In the genomic region with DNA sequence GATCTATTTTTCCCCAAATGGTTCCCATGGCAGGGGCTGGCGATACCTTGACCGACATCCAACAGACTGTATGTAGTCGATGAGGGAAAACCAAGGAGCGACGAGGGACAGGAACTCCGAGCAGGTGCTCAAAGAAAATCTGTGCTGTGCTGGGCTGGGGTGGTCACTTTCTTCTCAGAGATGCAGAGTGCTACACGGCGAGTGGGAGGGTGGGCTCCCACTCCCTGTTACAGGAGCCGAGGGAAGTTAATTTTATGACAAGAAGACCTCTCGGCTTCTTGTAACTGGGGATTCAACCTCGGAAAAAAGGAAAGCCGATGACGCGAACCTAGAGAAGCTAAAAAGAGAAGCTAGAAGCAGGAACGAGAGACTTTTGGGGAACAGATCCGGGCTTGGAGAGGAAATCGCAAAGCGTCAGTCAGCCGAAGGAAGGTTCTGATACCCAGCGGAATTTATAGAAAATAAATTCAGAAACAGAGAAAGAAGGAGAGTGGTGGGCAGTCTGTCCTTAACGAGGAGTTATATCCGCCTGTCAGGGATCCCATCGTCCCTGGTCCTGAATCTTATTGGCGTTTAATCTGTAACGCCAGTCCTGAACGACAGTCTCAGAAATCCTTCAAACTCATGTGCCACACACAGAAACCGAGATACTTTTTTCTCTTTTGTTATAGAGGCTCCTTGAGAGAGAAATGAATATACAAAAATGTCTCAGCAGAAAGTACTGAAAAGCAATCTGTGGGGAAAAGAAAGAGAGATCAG, we compare ENCODE assay signal across 11 cellular contexts.
DNase-seq lines count a peak whose midpoint lies in the region; ATAC-seq and TF ChIP-seq lines count a peak whose summit lies in the region.
"Had no signal": no experiment of that assay in that cellular context is flagged by ENCODE, and none has a peak within 500 bp of the region (broad histone marks: within the 10 kb centered on the region; RNA-seq: fewer than 3 reads in every experiment).

No MANE protein-coding gene starts in this region.

- CTCF ChIA-PET in activated CD4-positive, alpha-beta T cell treated with anti-CD3 and anti-CD28 coated beads, Interleukin-2, amount 10 ng/mL, durations not matched to agents 7 days and 5 days (lab: Charles Lee), result interaction anchor here (0.5 kb wide), 1 partner anchor 599 kb away, joined by 4 read pairs; no protein-coding TSS in a partner anchor
- CTCF ChIA-PET in Panc1 (lab: Charles Lee), result no interaction called here
- CTCF ChIA-PET in activated CD4-positive, alpha-beta T cell treated with anti-CD3 and anti-CD28 coated beads for 36 hours (lab: Charles Lee), result no interaction called here

- peaks cover 9% of the 10 kb centered on the region for H3K36me3 Mint-ChIP-seq in activated CD4-positive, alpha-beta T cell treated with anti-CD3 and anti-CD28 coated beads, Interleukin-2, amount 10 ng/mL, durations not matched to agents 7 days and 5 days (ENCODE audit: low read depth)
- H3K36me3 Mint-ChIP-seq in activated CD4-positive, alpha-beta T cell treated with anti-CD3 and anti-CD28 coated beads for 36 hours (ENCODE audit: low read depth), result peaks cover 26% of the 10 kb centered on the region

- H2AK5ac ChIP-seq in trophoblast cell (ENCODE audit: low read length), result no peak overlapping the region

- ATAC-seq in Panc1, result peak; percentile 54
- ATAC-seq in activated CD4-positive, alpha-beta T cell treated with anti-CD3 and anti-CD28 coated beads for 36 hours, result no peak
- ATAC-seq: naive thymus-derived CD8-positive, alpha-beta T cell had no signal

- H2AFZ ChIP-seq in trophoblast cell (ENCODE audit: insufficient read depth, low read length, poor library complexity) (no peak overlapping the region), MM.1S (ENCODE audit: low read length) (no peak overlapping the region)

- intact Hi-C loops in Panc1 (cut with micrococcal nuclease; ENCODE audit: unreplicated experiment), result no loop called here
- intact Hi-C loops in activated CD4-positive, alpha-beta T cell treated with anti-CD3 and anti-CD28 coated beads for 36 hours (cut with DNase I, micrococcal nuclease), result no loop called here

- BruUV-seq in Panc1 (replicated peaks; lab: Mats Ljungman, UMichigan), result no TSS peak

- H3F3A ChIP-seq in MM.1S (ENCODE audit: insufficient read depth, low read length), result 0 out of 2 replicates have a peak, but pooled peaks cover 6% of the 10 kb centered on the region

- H3K4ac ChIP-seq in trophoblast cell (ENCODE audit: low read depth, low read length), result no peak overlapping the region

- H3K79me1 ChIP-seq in trophoblast cell (ENCODE audit: low read length), result no peaks in the 10 kb centered on the region

- H4K20me1 ChIP-seq in MM.1S (ENCODE audit: insufficient read depth, low read length), result no peaks in the 10 kb centered on the region

- H2BK5ac ChIP-seq in trophoblast cell (ENCODE audit: low read depth, low read length, poor library complexity), result no peak overlapping the region

- peaks cover 38% of the 10 kb centered on the region for H3K9me3 Mint-ChIP-seq in activated CD4-positive, alpha-beta T cell treated with anti-CD3 and anti-CD28 coated beads, Interleukin-2, amount 10 ng/mL, durations not matched to agents 7 days and 5 days
- H3K9me3 Mint-ChIP-seq in activated CD4-positive, alpha-beta T cell treated with anti-CD3 and anti-CD28 coated beads for 36 hours (ENCODE audit: low read depth), result peaks cover 15% of the 10 kb centered on the region

- peak overlapping the region; percentile 39 for H3K4me3 Mint-ChIP-seq in activated CD4-positive, alpha-beta T cell treated with anti-CD3 and anti-CD28 coated beads, Interleukin-2, amount 10 ng/mL, durations not matched to agents 7 days and 5 days
- no peak overlapping the region for H3K4me3 Mint-ChIP-seq in activated CD4-positive, alpha-beta T cell treated with anti-CD3 and anti-CD28 coated beads for 36 hours

- no peak overlapping the region for H3K9ac ChIP-seq in trophoblast cell (ENCODE audit: low read length)
- H3K9ac ChIP-seq in MM.1S (ENCODE audit: low read length), result no peak overlapping the region

- H3K27ac ChIP-seq in Panc1 (ENCODE audit: low read length), result peak overlapping the region; percentile 70
- H3K27ac ChIP-seq in trophoblast cell (ENCODE audit: low read depth, low read length), result no peak overlapping the region
- H3K27ac ChIP-seq in MM.1S (ENCODE audit: low read length), result no peak overlapping the region

- DNase-seq in activated CD4-positive, alpha-beta T cell treated with anti-CD3 and anti-CD28 coated beads, Interleukin-2, amount 10 ng/mL, durations not matched to agents 7 days and 5 days, result no peak
- no peak for DNase-seq in activated CD4-positive, alpha-beta T cell treated with anti-CD3 and anti-CD28 coated beads for 1 hour
- DNase-seq in Panc1 (ENCODE audit: low read depth, low spot score), result peak; percentile 1
- DNase-seq in fibroblast of villous mesenchyme (ENCODE audit: low read depth), result peak; percentile 3
- no peak for DNase-seq in trophoblast cell
- no peak for DNase-seq in 8988T
- no peak for DNase-seq in MM.1S
- no peak for DNase-seq in activated CD4-positive, alpha-beta T cell treated with anti-CD3 and anti-CD28 coated beads for 36 hours
- DNase-seq: activated effector memory CD4-positive, alpha-beta T cell treated with Interleukin-2 at 50 U/mL for 16 hours; NCI-H748 treated with DMSO at 0.1 percent for 48 hours had no signal

- peak overlapping the region; percentile 31 for H3K27ac Mint-ChIP-seq in activated CD4-positive, alpha-beta T cell treated with anti-CD3 and anti-CD28 coated beads, Interleukin-2, amount 10 ng/mL, durations not matched to agents 7 days and 5 days
- H3K27ac Mint-ChIP-seq in activated CD4-positive, alpha-beta T cell treated with anti-CD3 and anti-CD28 coated beads for 36 hours, result no peak overlapping the region

- H3K27me3 ChIP-seq in Panc1 (ENCODE audit: control insufficient read depth, insufficient read depth, low read length) (no peaks in the 10 kb centered on the region), trophoblast cell (ENCODE audit: insufficient read depth, low read length) (no peaks in the 10 kb centered on the region), MM.1S (replicated peaks; ENCODE audit: insufficient read depth, low read length) (no peaks in the 10 kb centered on the region)

- peaks cover 2% of the 10 kb centered on the region for H3K4me1 ChIP-seq in Panc1 (ENCODE audit: control insufficient read depth, insufficient read depth, low read length)
- H3K4me1 ChIP-seq in trophoblast cell (ENCODE audit: control insufficient read depth in 1 of 2, insufficient read depth in 2 of 2, low read length in 2 of 2), result peaks cover 0 to 4% of the 10 kb centered on the region in 2 experiments
- H3K4me1 ChIP-seq in MM.1S (ENCODE audit: low read length), result no peaks in the 10 kb centered on the region

- H3K36me3 ChIP-seq in Panc1 (ENCODE audit: control insufficient read depth, insufficient read depth, low read length), result no peaks in the 10 kb centered on the region
- H3K36me3 ChIP-seq in trophoblast cell (ENCODE audit: control insufficient read depth in 1 of 2, insufficient read depth in 2 of 2, low read length in 2 of 2), result no peaks in the 10 kb centered on the region
- H3K36me3 ChIP-seq in MM.1S (replicated peaks; ENCODE audit: insufficient read depth, low read length), result no peaks in the 10 kb centered on the region

- in situ Hi-C loops in Panc1 (cut with HindIII; ENCODE audit: low pct_unique_long_range_greater_than_20kb, low sequenced_read_pairs), result no loop called here

- POLR2A ChIA-PET in activated CD4-positive, alpha-beta T cell treated with anti-CD3 and anti-CD28 coated beads, Interleukin-2, amount 10 ng/mL, durations not matched to agents 7 days and 5 days (lab: Charles Lee), result no interaction called here
- POLR2A ChIA-PET in Panc1 (lab: Charles Lee), result no interaction called here
- POLR2A ChIA-PET in activated CD4-positive, alpha-beta T cell treated with anti-CD3 and anti-CD28 coated beads for 36 hours (lab: Charles Lee), result no interaction called here

- TF ChIP-seq CTCF in Panc1 (IDR thresholded peaks at IDR 0.05), result no peak
- TF ChIP-seq CTCF in fibroblast of villous mesenchyme (IDR thresholded peaks at IDR 0.05; ENCODE audit: insufficient read depth, low read depth, low read length), result no peak
- TF ChIP-seq CTCF in MM.1S (IDR thresholded peaks at IDR 0.05; ENCODE audit: low read length), result no peak

- H3K9me2 ChIP-seq in MM.1S (replicated peaks; ENCODE audit: insufficient read depth, low read length), result no peaks in the 10 kb centered on the region

- H4K8ac ChIP-seq in trophoblast cell (ENCODE audit: low read depth, low read length), result no peak overlapping the region

- no peak overlapping the region for H2BK12ac ChIP-seq in trophoblast cell (ENCODE audit: low read length)

- H4K91ac ChIP-seq in trophoblast cell (ENCODE audit: low read depth, low read length), result no peak overlapping the region

- no peak overlapping the region for H3K14ac ChIP-seq in trophoblast cell (ENCODE audit: low read length)

- peaks cover 4% of the 10 kb centered on the region for H3K4me1 Mint-ChIP-seq in activated CD4-positive, alpha-beta T cell treated with anti-CD3 and anti-CD28 coated beads, Interleukin-2, amount 10 ng/mL, durations not matched to agents 7 days and 5 days
- no peaks in the 10 kb centered on the region for H3K4me1 Mint-ChIP-seq in activated CD4-positive, alpha-beta T cell treated with anti-CD3 and anti-CD28 coated beads for 36 hours

- no peaks in the 10 kb centered on the region; the same call in 1 of the 2 replicates for H3K9me3 ChIP-seq in Panc1 (ENCODE audit: control insufficient read depth, insufficient read depth, low read depth, low read length)
- no peaks in the 10 kb centered on the region for H3K9me3 ChIP-seq in trophoblast cell (ENCODE audit: insufficient read depth, low read depth, low read length)
- H3K9me3 ChIP-seq in MM.1S (replicated peaks; ENCODE audit: insufficient read depth, low read length), result no peaks in the 10 kb centered on the region

- no peak overlapping the region for H3K18ac ChIP-seq in trophoblast cell (ENCODE audit: low read length)

- H3K27me3 Mint-ChIP-seq in activated CD4-positive, alpha-beta T cell treated with anti-CD3 and anti-CD28 coated beads, Interleukin-2, amount 10 ng/mL, durations not matched to agents 7 days and 5 days, result peaks cover 46% of the 10 kb centered on the region
- peaks cover 62% of the 10 kb centered on the region for H3K27me3 Mint-ChIP-seq in activated CD4-positive, alpha-beta T cell treated with anti-CD3 and anti-CD28 coated beads for 36 hours

- H3K4me2 ChIP-seq in trophoblast cell (ENCODE audit: low read length), result peak overlapping the region; percentile 87
- no peak overlapping the region for H3K4me2 ChIP-seq in MM.1S (ENCODE audit: low read depth, low read length)

- no peak overlapping the region for H3K23ac ChIP-seq in trophoblast cell (ENCODE audit: low read length)

- H4K12ac ChIP-seq in trophoblast cell (ENCODE audit: low read depth, low read length), result no peak overlapping the region

- no CpG with 5 or more reads among the region's 27 CpGs for WGBS in trophoblast cell (ENCODE audit: extremely low coverage, insufficient coverage, insufficient read length)

- H3K79me2 ChIP-seq in trophoblast cell (ENCODE audit: control insufficient read depth, insufficient read depth, low read length, poor library complexity) (no peaks in the 10 kb centered on the region), MM.1S (ENCODE audit: low read length) (no peaks in the 10 kb centered on the region)

- no peak overlapping the region for H2BK120ac ChIP-seq in trophoblast cell (ENCODE audit: insufficient read depth, low read length, poor library complexity)

- H3K4me3 ChIP-seq in Panc1 (ENCODE audit: low read depth in 2 of 2, low read length in 2 of 2) (peak overlapping the region; percentile 45 to 65), fibroblast of villous mesenchyme (ENCODE audit: low read depth, low read length) (peak overlapping the region; percentile 48), trophoblast cell (ENCODE audit: low read depth, low read length) (peak overlapping the region; percentile 48), MM.1S (ENCODE audit: low read length) (no peak overlapping the region)

Comparison
In these comparisons a context has a peak if more than half of its experiments do, and no peak if none do; other contexts are left out.
1. DNase-seq: peak in Panc1 (single experiment) and fibroblast of villous mesenchyme (single experiment); none in activated CD4-positive, alpha-beta T cell treated with anti-CD3 and anti-CD28 coated beads, Interleukin-2, amount 10 ng/mL, durations not matched to agents 7 days and 5 days (single experiment), activated CD4-positive, alpha-beta T cell treated with anti-CD3 and anti-CD28 coated beads for 1 hour (single experiment), trophoblast cell (0 of 2), 8988T (single experiment), MM.1S (single experiment) and activated CD4-positive, alpha-beta T cell treated with anti-CD3 and anti-CD28 coated beads for 36 hours (single experiment).